ENCODE assay signal across 8 cellular contexts in genomic region chr5:63250939-63251338, GRCh38.
"Had no signal": no experiment of that assay in that cellular context is flagged by ENCODE, and none has a peak within 500 bp of the region (broad histone marks: within the 10 kb centered on the region; RNA-seq: fewer than 3 reads in every experiment).

No MANE protein-coding gene starts in this region.

- FAIRE-seq: HTR-8/SVneo, K562 had no signal

- H3K36me3 Mint-ChIP-seq: IgD-negative memory B cell had no signal

- H3K4me2 ChIP-seq: KMS-11 had no signal

- DNase-seq: IMR-90, KBM-7, KG1 had no signal

- ATAC-seq: K562 had no signal

- H3K27me3 Mint-ChIP-seq: IgD-negative memory B cell had no signal

- H3K4me3 Mint-ChIP-seq: IgD-negative memory B cell had no signal

- H3K27ac ChIP-seq: HL-60, KMS-11 had no signal

- H3K4me3 ChIP-seq: K562 had no signal

- H3K9ac ChIP-seq: KMS-11 had no signal
